Comparison of ENCODE assay signal across 2 cellular contexts in genomic region chr15:68421798-68422402, GRCh38.
TF ChIP-seq lines count a peak whose summit lies in the region.

No MANE protein-coding gene starts in this region.

TF ChIP-seq in IMR-90, 13 proteins besides CTCF, POLR2A, EP300 and RAD21:
- TF ChIP-seq MAZ (IDR thresholded peaks at IDR 0.05; ENCODE audit: borderline replicate concordance, low read depth, low read length) (no peak), CHD1 (IDR thresholded peaks at IDR 0.05; ENCODE audit: low read depth, low read length) (no peak), SMC3 (IDR thresholded peaks at IDR 0.05; ENCODE audit: low read depth, low read length) (no peak), CEBPB (IDR thresholded peaks at IDR 0.05; ENCODE audit: low read depth, low read length) (no peak), RCOR1 (IDR thresholded peaks at IDR 0.05; ENCODE audit: insufficient replicate concordance, low read length) (no peak)
- TF ChIP-seq, protein P1, sequence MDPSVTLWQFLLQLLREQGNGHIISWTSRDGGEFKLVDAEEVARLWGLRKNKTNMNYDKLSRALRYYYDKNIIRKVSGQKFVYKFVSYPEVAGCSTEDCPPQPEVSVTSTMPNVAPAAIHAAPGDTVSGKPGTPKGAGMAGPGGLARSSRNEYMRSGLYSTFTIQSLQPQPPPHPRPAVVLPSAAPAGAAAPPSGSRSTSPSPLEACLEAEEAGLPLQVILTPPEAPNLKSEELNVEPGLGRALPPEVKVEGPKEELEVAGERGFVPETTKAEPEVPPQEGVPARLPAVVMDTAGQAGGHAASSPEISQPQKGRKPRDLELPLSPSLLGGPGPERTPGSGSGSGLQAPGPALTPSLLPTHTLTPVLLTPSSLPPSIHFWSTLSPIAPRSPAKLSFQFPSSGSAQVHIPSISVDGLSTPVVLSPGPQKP (IDR thresholded peaks at IDR 0.05; ENCODE audit: borderline replicate concordance, low read depth, low read length) = no peak

TF ChIP-seq in H1, 55 proteins besides CTCF, POLR2A, EP300 and RAD21:
- TF ChIP-seq BCL11A (IDR thresholded peaks at IDR 0.05; ENCODE audit: low read depth in 2 of 2, low read length in 2 of 2) (no peak), CHD2 (IDR thresholded peaks at IDR 0.05; ENCODE audit: low read length) (no peak), RFX5 (IDR thresholded peaks at IDR 0.05; ENCODE audit: borderline replicate concordance, low read depth, low read length) (no peak), GABPA (IDR thresholded peaks at IDR 0.05; ENCODE audit: borderline replicate concordance, insufficient read depth, low read length) (no peak), EGR1 (IDR thresholded peaks at IDR 0.05; ENCODE audit: borderline replicate concordance, low read depth, low read length) (no peak), RBBP5 (IDR thresholded peaks at IDR 0.05; ENCODE audit: borderline replicate concordance, low read depth, low read length) (no peak), HDAC2 (IDR thresholded peaks at IDR 0.05; ENCODE audit: borderline replicate concordance in 1 of 2, low read depth in 2 of 2, low read length in 2 of 2) (no peak), MAX (IDR thresholded peaks at IDR 0.05) (no peak), SIN3A (conservative IDR thresholded peaks at IDR 0.05 in 1 of 2, IDR thresholded peaks at IDR 0.05 in 1 of 2; ENCODE audit: low read depth in 1 of 2, low read length in 2 of 2) (no peak), SAP30 (IDR thresholded peaks at IDR 0.05; ENCODE audit: insufficient read depth, insufficient replicate concordance, low read length) (no peak)
TF ChIP-seq in H1: peak in this region for 0.
